29 cellular contexts compared by ENCODE assay signal in the genomic region with DNA sequence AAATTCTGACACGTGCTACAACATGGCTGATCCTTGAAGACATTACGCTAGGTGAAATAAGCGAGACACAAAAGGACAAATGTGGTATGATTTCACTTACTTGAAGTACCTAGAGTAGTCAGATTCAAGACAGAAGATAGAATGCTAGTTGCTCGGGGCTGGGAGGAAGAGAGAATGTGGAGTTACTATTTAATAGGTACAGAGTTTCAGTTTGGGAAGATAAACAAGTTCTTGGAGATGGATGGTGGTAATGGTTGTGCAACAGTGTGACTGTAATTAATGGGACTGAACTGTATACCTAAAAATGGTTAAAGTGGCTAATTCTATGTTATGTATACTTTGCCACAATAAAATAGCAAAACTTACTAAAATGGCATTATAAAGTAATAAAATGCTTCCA.
"Had no signal": no experiment of that assay in that cellular context is flagged by ENCODE, and none has a peak within 500 bp of the region (broad histone marks: within the 10 kb centered on the region; RNA-seq: fewer than 3 reads in every experiment).

No MANE protein-coding gene starts in this region.

- DNase-seq: activated B cell treated with CpG ODN at 0.5 μM for 24 hours; activated CD4-positive, alpha-beta T cell treated with anti-CD3 and anti-CD28 coated beads, Interleukin-2, amount 50 U/mL, for 4 hours; activated CD8-positive, alpha-beta memory T cell treated with anti-CD3 and anti-CD28 coated beads for 24 hours; activated effector memory CD4-positive, alpha-beta T cell treated with Interleukin-2 at 50 U/mL for 16 hours; activated naive CD4-positive, alpha-beta T cell treated with Interleukin-2 at 50 U/mL for 16 hours; activated naive CD8-positive, alpha-beta T cell treated with anti-CD3 and anti-CD28 coated beads, Interleukin-2, amount 10 ng/mL, durations not matched to agents 7 days and 5 days; amniotic stem cell; brain microvascular endothelial cell; caudate nucleus; cortex of kidney; foreskin melanocyte; heart right ventricle; kidney glomerular epithelial cell; left lung; mesendoderm; retina; sigmoid colon; small intestine; stimulated activated CD4-positive, alpha-beta T cell treated with anti-CD3 and anti-CD28 coated beads, Interleukin-4, amount 100 ng/mL, for 24 hours; stimulated activated naive CD8-positive, alpha-beta T cell treated with anti-CD3 and anti-CD28 coated beads, Interleukin-15, amount 100 ng/mL, for 72 hours; substantia nigra; T-helper 1 cell; upper lobe of left lung had no signal

- H3K36me3 ChIP-seq: brain microvascular endothelial cell, esophagus muscularis mucosa, heart right ventricle, left lung, neutrophil, sigmoid colon, upper lobe of left lung had no signal

- H3K9me3 Mint-ChIP-seq: activated B cell treated with CpG ODN at 0.5 μM for 24 hours; activated naive CD8-positive, alpha-beta T cell treated with anti-CD3 and anti-CD28 coated beads, Interleukin-2, amount 10 ng/mL, durations not matched to agents 7 days and 5 days; stimulated activated naive CD8-positive, alpha-beta T cell treated with anti-CD3 and anti-CD28 coated beads, Interleukin-15, amount 100 ng/mL, for 72 hours; T-helper 2 cell treated with Interferon-gamma antibody and Interleukin-4, amounts not matched to agents 5 μg/mL and 100 μg/mL, for 36 hours had no signal

- H3K4me3 Mint-ChIP-seq: activated B cell treated with CpG ODN at 0.5 μM for 24 hours; activated naive CD8-positive, alpha-beta T cell treated with anti-CD3 and anti-CD28 coated beads, Interleukin-2, amount 10 ng/mL, durations not matched to agents 7 days and 5 days; nephron; stimulated activated memory B cell treated with anti-CD40 and anti-IgM and Interleukin-4, amounts not matched to agents 10 μg/mL and 1 μg/mL and 100 μg/mL, for 72 hours; stimulated activated naive CD8-positive, alpha-beta T cell treated with anti-CD3 and anti-CD28 coated beads, Interleukin-15, amount 100 ng/mL, for 72 hours; T-helper 2 cell treated with Interferon-gamma antibody and Interleukin-4, amounts not matched to agents 5 μg/mL and 100 μg/mL, for 36 hours had no signal

- H3K27me3 ChIP-seq: brain microvascular endothelial cell, esophagus muscularis mucosa, heart right ventricle, left lung, neutrophil, sigmoid colon, upper lobe of left lung had no signal

- ATAC-seq: heart right ventricle; left lung; stimulated activated memory B cell treated with anti-CD40 and anti-IgM and Interleukin-4, amounts not matched to agents 10 μg/mL and 1 μg/mL and 100 μg/mL, for 72 hours; stimulated activated naive CD8-positive, alpha-beta T cell treated with anti-CD3 and anti-CD28 coated beads, Interleukin-15, amount 100 ng/mL, for 72 hours had no signal

- H3K4me3 ChIP-seq: esophagus muscularis mucosa, heart right ventricle, left lung, lung, sigmoid colon, upper lobe of left lung had no signal

- H3K27me3 Mint-ChIP-seq: activated naive CD8-positive, alpha-beta T cell treated with anti-CD3 and anti-CD28 coated beads, Interleukin-2, amount 10 ng/mL, durations not matched to agents 7 days and 5 days; stimulated activated memory B cell treated with anti-CD40 and anti-IgM and Interleukin-4, amounts not matched to agents 10 μg/mL and 1 μg/mL and 100 μg/mL, for 72 hours; stimulated activated naive CD8-positive, alpha-beta T cell treated with anti-CD3 and anti-CD28 coated beads, Interleukin-15, amount 100 ng/mL, for 72 hours had no signal

- H3K27ac ChIP-seq: brain microvascular endothelial cell, esophagus muscularis mucosa, heart right ventricle, left lung, neutrophil, sigmoid colon, upper lobe of left lung had no signal

- H3K27ac Mint-ChIP-seq: activated B cell treated with CpG ODN at 0.5 μM for 24 hours; activated naive CD8-positive, alpha-beta T cell treated with anti-CD3 and anti-CD28 coated beads, Interleukin-2, amount 10 ng/mL, durations not matched to agents 7 days and 5 days; nephron; stimulated activated memory B cell treated with anti-CD40 and anti-IgM and Interleukin-4, amounts not matched to agents 10 μg/mL and 1 μg/mL and 100 μg/mL, for 72 hours; stimulated activated naive CD8-positive, alpha-beta T cell treated with anti-CD3 and anti-CD28 coated beads, Interleukin-15, amount 100 ng/mL, for 72 hours; T-helper 2 cell treated with Interferon-gamma antibody and Interleukin-4, amounts not matched to agents 5 μg/mL and 100 μg/mL, for 36 hours had no signal

- H3K9me3 ChIP-seq: esophagus muscularis mucosa, heart right ventricle, left lung, neutrophil, sigmoid colon, upper lobe of left lung had no signal

- H3K4me1 ChIP-seq: left lung had no signal

- H3K4me1 Mint-ChIP-seq: activated B cell treated with CpG ODN at 0.5 μM for 24 hours; stimulated activated memory B cell treated with anti-CD40 and anti-IgM and Interleukin-4, amounts not matched to agents 10 μg/mL and 1 μg/mL and 100 μg/mL, for 72 hours had no signal
